In the genomic region with DNA sequence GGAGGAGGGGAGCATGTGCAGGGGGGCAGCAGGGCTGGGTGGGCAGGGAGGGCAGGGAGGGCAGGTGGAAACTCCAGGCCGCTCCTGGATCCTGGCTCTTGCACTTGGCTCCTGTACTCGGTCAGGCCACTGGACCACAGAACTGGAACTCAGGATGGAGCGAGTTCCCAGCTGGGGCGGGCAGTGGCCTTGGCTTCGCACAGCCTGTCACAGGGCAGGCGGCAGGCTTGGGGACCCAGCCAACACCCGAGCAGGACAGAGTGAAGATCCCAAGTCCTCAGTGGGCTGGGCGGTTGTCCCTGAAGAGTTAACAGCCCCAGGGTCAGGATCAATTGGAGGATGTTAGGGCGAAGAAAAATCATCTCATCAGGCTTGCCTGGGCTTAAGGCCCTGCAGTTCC, we compare ENCODE assay signal across 1 cellular context.
TF ChIP-seq lines count a peak whose summit lies in the region.

No MANE protein-coding gene starts in this region.

TF ChIP-seq in GM23338, 12 proteins besides CTCF, POLR2A, EP300 and RAD21:
- TF ChIP-seq, protein P1, sequence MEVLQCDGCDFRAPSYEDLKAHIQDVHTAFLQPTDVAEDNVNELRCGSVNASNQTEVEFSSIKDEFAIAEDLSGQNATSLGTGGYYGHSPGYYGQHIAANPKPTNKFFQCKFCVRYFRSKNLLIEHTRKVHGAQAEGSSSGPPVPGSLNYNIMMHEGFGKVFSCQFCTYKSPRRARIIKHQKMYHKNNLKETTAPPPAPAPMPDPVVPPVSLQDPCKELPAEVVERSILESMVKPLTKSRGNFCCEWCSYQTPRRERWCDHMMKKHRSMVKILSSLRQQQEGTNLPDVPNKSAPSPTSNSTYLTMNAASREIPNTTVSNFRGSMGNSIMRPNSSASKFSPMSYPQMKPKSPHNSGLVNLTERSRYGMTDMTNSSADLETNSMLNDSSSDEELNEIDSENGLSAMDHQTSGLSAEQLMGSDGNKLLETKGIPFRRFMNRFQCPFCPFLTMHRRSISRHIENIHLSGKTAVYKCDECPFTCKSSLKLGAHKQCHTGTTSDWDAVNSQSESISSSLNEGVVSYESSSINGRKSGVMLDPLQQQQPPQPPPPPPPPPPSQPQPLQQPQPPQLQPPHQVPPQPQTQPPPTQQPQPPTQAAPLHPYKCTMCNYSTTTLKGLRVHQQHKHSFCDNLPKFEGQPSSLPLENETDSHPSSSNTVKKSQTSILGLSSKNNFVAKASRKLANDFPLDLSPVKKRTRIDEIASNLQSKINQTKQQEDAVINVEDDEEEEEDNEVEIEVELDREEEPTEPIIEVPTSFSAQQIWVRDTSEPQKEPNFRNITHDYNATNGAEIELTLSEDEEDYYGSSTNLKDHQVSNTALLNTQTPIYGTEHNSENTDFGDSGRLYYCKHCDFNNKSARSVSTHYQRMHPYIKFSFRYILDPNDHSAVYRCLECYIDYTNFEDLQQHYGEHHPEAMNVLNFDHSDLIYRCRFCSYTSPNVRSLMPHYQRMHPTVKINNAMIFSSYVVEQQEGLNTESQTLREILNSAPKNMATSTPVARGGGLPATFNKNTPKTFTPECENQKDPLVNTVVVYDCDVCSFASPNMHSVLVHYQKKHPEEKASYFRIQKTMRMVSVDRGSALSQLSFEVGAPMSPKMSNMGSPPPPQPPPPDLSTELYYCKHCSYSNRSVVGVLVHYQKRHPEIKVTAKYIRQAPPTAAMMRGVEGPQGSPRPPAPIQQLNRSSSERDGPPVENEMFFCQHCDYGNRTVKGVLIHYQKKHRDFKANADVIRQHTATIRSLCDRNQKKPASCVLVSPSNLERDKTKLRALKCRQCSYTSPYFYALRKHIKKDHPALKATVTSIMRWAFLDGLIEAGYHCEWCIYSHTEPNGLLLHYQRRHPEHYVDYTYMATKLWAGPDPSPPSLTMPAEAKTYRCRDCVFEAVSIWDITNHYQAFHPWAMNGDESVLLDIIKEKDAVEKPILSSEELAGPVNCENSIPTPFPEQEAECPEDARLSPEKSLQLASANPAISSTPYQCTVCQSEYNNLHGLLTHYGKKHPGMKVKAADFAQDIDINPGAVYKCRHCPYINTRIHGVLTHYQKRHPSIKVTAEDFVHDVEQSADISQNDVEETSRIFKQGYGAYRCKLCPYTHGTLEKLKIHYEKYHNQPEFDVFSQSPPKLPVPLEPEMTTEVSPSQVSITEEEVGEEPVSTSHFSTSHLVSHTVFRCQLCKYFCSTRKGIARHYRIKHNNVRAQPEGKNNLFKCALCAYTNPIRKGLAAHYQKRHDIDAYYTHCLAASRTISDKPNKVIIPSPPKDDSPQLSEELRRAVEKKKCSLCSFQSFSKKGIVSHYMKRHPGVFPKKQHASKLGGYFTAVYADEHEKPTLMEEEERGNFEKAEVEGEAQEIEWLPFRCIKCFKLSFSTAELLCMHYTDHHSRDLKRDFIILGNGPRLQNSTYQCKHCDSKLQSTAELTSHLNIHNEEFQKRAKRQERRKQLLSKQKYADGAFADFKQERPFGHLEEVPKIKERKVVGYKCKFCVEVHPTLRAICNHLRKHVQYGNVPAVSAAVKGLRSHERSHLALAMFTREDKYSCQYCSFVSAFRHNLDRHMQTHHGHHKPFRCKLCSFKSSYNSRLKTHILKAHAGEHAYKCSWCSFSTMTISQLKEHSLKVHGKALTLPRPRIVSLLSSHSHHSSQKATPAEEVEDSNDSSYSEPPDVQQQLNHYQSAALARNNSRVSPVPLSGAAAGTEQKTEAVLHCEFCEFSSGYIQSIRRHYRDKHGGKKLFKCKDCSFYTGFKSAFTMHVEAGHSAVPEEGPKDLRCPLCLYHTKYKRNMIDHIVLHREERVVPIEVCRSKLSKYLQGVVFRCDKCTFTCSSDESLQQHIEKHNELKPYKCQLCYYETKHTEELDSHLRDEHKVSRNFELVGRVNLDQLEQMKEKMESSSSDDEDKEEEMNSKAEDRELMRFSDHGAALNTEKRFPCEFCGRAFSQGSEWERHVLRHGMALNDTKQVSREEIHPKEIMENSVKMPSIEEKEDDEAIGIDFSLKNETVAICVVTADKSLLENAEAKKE (CRISPR knock-in tag; IDR thresholded peaks at IDR 0.05): no peak
TF ChIP-seq in GM23338: peak in this region for 0.
